In the genomic region with DNA sequence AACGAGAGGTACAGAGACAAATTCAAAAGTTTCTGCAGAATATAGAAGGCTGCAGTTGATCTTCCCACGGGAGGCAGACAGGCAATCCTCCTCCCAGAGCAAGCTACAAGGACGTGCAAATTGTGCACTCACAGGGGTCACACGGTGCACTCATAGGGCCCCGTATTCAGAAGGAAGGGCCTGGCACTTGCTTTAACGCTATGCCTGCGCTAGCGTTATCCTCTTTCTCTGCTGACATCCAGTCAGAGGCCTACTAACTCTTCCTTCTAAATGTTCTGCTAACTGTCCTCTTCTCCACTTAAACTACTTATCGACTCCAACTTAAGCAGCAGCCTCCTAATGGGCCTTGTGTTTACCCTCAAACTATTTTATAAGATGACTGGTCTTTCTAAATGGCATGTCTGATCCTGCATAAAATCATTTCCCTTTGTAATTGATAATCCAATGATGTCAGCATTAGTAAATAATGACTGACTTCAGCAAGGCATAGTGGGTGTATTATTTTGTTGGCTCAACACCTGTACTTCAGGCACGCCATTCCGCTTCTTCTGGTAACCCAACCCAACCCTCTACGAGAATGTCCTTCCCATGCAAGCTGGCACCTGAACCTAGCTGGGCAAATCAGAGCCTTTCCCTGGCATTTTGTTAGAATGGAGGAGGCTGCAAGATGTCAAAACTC, we compare ENCODE assay signal across 9 cellular contexts. TPM values are rescaled to one million over a fixed set of nuclear protein-coding genes. Genes with fewer than 3 reads are reported as not detected.
DNase-seq lines count a peak whose midpoint lies in the region; FAIRE-seq and TF ChIP-seq lines count a peak whose summit lies in the region.
"Had no signal": no experiment of that assay in that cellular context is flagged by ENCODE, and none has a peak within 500 bp of the region (broad histone marks: within the 10 kb centered on the region; RNA-seq: fewer than 3 reads in every experiment).

No MANE protein-coding gene starts in this region.

- peak overlapping the region; percentile 92 for H3K4me3 ChIP-seq in astrocyte of the spinal cord (ENCODE audit: low read depth, low read length)
- peak overlapping the region; percentile 65 to 99 (median 94) for H3K4me3 ChIP-seq in liver (ENCODE audit: low read depth in 1 of 3, low read length in 3 of 3)
- peak overlapping the region; percentile 74 to 95 for H3K4me3 ChIP-seq in tibial artery

- H3K27ac Mint-ChIP-seq in activated CD4-positive, alpha-beta T cell treated with anti-CD3 and anti-CD28 coated beads, Interleukin-2, amount 10 ng/mL, durations not matched to agents 24 days and 14 days = no peak overlapping the region
- H3K27ac Mint-ChIP-seq in activated naive CD4-positive, alpha-beta T cell treated with anti-CD3 and anti-CD28 coated beads, Interleukin-2, amount 10 ng/mL, durations not matched to agents 7 days and 5 days = no peak overlapping the region

- H3K36me3 Mint-ChIP-seq in activated CD4-positive, alpha-beta T cell treated with anti-CD3 and anti-CD28 coated beads, Interleukin-2, amount 10 ng/mL, durations not matched to agents 24 days and 14 days (ENCODE audit: low read depth) = peaks cover 24% of the 10 kb centered on the region
- peaks cover 19% of the 10 kb centered on the region for H3K36me3 Mint-ChIP-seq in activated naive CD4-positive, alpha-beta T cell treated with anti-CD3 and anti-CD28 coated beads, Interleukin-2, amount 10 ng/mL, durations not matched to agents 7 days and 5 days

- CTCF ChIA-PET in activated naive CD4-positive, alpha-beta T cell treated with anti-CD3 and anti-CD28 coated beads, Interleukin-2, amount 10 ng/mL, durations not matched to agents 7 days and 5 days (lab: Charles Lee) = no interaction called here

- in situ Hi-C loops in astrocyte of the spinal cord (cut with HindIII; ENCODE audit: low sequenced_read_pairs) = no loop called here

- no peak for FAIRE-seq in RCC 7860 (lab: Jason Lieb, UNC)
- FAIRE-seq: TTC549 had no signal

- no peak overlapping the region for H3K4me3 Mint-ChIP-seq in activated CD4-positive, alpha-beta T cell treated with anti-CD3 and anti-CD28 coated beads, Interleukin-2, amount 10 ng/mL, durations not matched to agents 24 days and 14 days
- no peak overlapping the region for H3K4me3 Mint-ChIP-seq in activated naive CD4-positive, alpha-beta T cell treated with anti-CD3 and anti-CD28 coated beads, Interleukin-2, amount 10 ng/mL, durations not matched to agents 7 days and 5 days

- 61% methylated on average over 12 of the region's 12 CpGs for WGBS in liver

- no peak for TF ChIP-seq RAD21 in liver (IDR thresholded peaks at IDR 0.05)

- peak; percentile 51 for DNase-seq in activated CD4-positive, alpha-beta T cell treated with anti-CD3 and anti-CD28 coated beads, Interleukin-2, amount 10 ng/mL, durations not matched to agents 24 days and 14 days
- DNase-seq in activated CD4-positive, alpha-beta T cell treated with anti-CD3 and anti-CD28 coated beads, Interleukin-2, amount 50 U/mL, for 1 hour = no peak
- no peak for DNase-seq in astrocyte of the spinal cord (ENCODE audit: low read depth, low spot score)
- DNase-seq in tibial artery = no peak
- no peak for DNase-seq in activated naive CD4-positive, alpha-beta T cell treated with anti-CD3 and anti-CD28 coated beads, Interleukin-2, amount 10 ng/mL, durations not matched to agents 7 days and 5 days
- no peak for DNase-seq in stimulated activated naive CD4-positive, alpha-beta T cell treated with Interleukin-2 at 50 U/mL for 16 hours (lab: John Stamatoyannopoulos, UW)
- DNase-seq in RCC 7860 (ENCODE audit: low spot score) = no peak

- peaks cover 3% of the 10 kb centered on the region for H3K9me3 Mint-ChIP-seq in activated CD4-positive, alpha-beta T cell treated with anti-CD3 and anti-CD28 coated beads, Interleukin-2, amount 10 ng/mL, durations not matched to agents 24 days and 14 days
- H3K9me3 Mint-ChIP-seq in activated naive CD4-positive, alpha-beta T cell treated with anti-CD3 and anti-CD28 coated beads, Interleukin-2, amount 10 ng/mL, durations not matched to agents 7 days and 5 days = no peaks in the 10 kb centered on the region

- H3K36me3 ChIP-seq in liver (ENCODE audit: control insufficient read depth in 4 of 4, insufficient read depth in 3 of 4, low read depth in 1 of 4, low read length in 3 of 4) (peaks cover 0 to 2% (median 0%) of the 10 kb centered on the region in 4 donors), tibial artery (no peaks in the 10 kb centered on the region)

- H3K4me1 Mint-ChIP-seq in activated CD4-positive, alpha-beta T cell treated with anti-CD3 and anti-CD28 coated beads, Interleukin-2, amount 10 ng/mL, durations not matched to agents 24 days and 14 days = peaks cover 45% of the 10 kb centered on the region
- peaks cover 55% of the 10 kb centered on the region for H3K4me1 Mint-ChIP-seq in activated naive CD4-positive, alpha-beta T cell treated with anti-CD3 and anti-CD28 coated beads, Interleukin-2, amount 10 ng/mL, durations not matched to agents 7 days and 5 days

- no peaks in the 10 kb centered on the region for H3K27me3 ChIP-seq in liver (ENCODE audit: control insufficient read depth in 4 of 4, insufficient read depth in 4 of 4, low read length in 3 of 4)
- H3K27me3 ChIP-seq in tibial artery = no peaks in the 10 kb centered on the region

- H3K9me3 ChIP-seq in liver (ENCODE audit: control insufficient read depth in 4 of 4, low read length in 3 of 4) (no peaks in the 10 kb centered on the region), tibial artery (no peaks in the 10 kb centered on the region)

- H3K27ac ChIP-seq in liver (ENCODE audit: low read depth in 1 of 2, low read length in 2 of 2) = peak overlapping the region; percentile 99 to 100
- H3K27ac ChIP-seq in tibial artery = peak overlapping the region; percentile 95 to 99

- TF ChIP-seq CTCF in astrocyte of the spinal cord (IDR thresholded peaks at IDR 0.05; ENCODE audit: low read depth, low read length) = no peak
- TF ChIP-seq CTCF in liver (IDR thresholded peaks at IDR 0.05; ENCODE audit: low read depth, low read length, missing input control) = no peak
- TF ChIP-seq CTCF in tibial artery (IDR thresholded peaks at IDR 0.05) = no peak

- peaks cover 8 to 43% (median 33%) of the 10 kb centered on the region in 4 donors for H3K4me1 ChIP-seq in liver (ENCODE audit: control insufficient read depth in 4 of 4, insufficient read depth in 4 of 4, low read length in 3 of 4)
- H3K4me1 ChIP-seq in tibial artery = peaks cover 0 to 65% (median 43%) of the 10 kb centered on the region in 4 donors

- no peaks in the 10 kb centered on the region for H3K27me3 Mint-ChIP-seq in activated CD4-positive, alpha-beta T cell treated with anti-CD3 and anti-CD28 coated beads, Interleukin-2, amount 10 ng/mL, durations not matched to agents 24 days and 14 days
- H3K27me3 Mint-ChIP-seq in activated naive CD4-positive, alpha-beta T cell treated with anti-CD3 and anti-CD28 coated beads, Interleukin-2, amount 10 ng/mL, durations not matched to agents 7 days and 5 days = no peaks in the 10 kb centered on the region

- intact Hi-C loops in activated CD4-positive, alpha-beta T cell treated with anti-CD3 and anti-CD28 coated beads, Interleukin-2, amount 10 ng/mL, durations not matched to agents 24 days and 14 days (cut with micrococcal nuclease) = loop anchor here (10.0 kb wide), 1 partner anchor 392 kb away; a partner anchor contains a TSS
- intact Hi-C loops in tibial artery (cut with DNase I; ENCODE audit: low total_unique reads) = no loop called here

- peak overlapping the region; percentile 30 to 98 for H3K9ac ChIP-seq in liver (ENCODE audit: low read depth in 1 of 2, low read length in 2 of 2)

TF ChIP-seq in liver, 16 proteins besides CTCF, POLR2A, EP300 and RAD21:
- TF ChIP-seq RXRA (IDR thresholded peaks at IDR 0.05) = peak in 1 of 2 donors; percentile 25
- TF ChIP-seq, protein P1, sequence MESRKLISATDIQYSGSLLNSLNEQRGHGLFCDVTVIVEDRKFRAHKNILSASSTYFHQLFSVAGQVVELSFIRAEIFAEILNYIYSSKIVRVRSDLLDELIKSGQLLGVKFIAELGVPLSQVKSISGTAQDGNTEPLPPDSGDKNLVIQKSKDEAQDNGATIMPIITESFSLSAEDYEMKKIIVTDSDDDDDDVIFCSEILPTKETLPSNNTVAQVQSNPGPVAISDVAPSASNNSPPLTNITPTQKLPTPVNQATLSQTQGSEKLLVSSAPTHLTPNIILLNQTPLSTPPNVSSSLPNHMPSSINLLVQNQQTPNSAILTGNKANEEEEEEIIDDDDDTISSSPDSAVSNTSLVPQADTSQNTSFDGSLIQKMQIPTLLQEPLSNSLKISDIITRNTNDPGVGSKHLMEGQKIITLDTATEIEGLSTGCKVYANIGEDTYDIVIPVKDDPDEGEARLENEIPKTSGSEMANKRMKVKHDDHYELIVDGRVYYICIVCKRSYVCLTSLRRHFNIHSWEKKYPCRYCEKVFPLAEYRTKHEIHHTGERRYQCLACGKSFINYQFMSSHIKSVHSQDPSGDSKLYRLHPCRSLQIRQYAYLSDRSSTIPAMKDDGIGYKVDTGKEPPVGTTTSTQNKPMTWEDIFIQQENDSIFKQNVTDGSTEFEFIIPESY (IDR thresholded peaks at IDR 0.05) = no peak
TF ChIP-seq in liver: peak in this region for 1.

RNA-seq across cellular contexts. Expression of a gene that starts 2.2 kb away (rescaled TPM):
- total RNA-seq in activated CD4-positive, alpha-beta T cell treated with anti-CD3 and anti-CD28 coated beads, Interleukin-2, amount 10 ng/mL, durations not matched to agents 24 days and 14 days = 13.9 and 14.4 TPM in 2 replicates
- total RNA-seq in liver = 10 to 100 TPM; 33.9 to 57.8 TPM
- 10 to 100 TPM; 35.7 to 42.3 TPM for polyA plus RNA-seq in liver

RNA-seq across cellular contexts. Expression of a gene that starts 43.6 kb away (rescaled TPM):
- total RNA-seq in activated CD4-positive, alpha-beta T cell treated with anti-CD3 and anti-CD28 coated beads, Interleukin-2, amount 10 ng/mL, durations not matched to agents 24 days and 14 days = not detected in 2 replicates
- under 1 TPM in 1 of 2 donors, not detected in 1; 0.05 TPM for total RNA-seq in liver
- not detected for polyA plus RNA-seq in liver
